In the genomic region with DNA sequence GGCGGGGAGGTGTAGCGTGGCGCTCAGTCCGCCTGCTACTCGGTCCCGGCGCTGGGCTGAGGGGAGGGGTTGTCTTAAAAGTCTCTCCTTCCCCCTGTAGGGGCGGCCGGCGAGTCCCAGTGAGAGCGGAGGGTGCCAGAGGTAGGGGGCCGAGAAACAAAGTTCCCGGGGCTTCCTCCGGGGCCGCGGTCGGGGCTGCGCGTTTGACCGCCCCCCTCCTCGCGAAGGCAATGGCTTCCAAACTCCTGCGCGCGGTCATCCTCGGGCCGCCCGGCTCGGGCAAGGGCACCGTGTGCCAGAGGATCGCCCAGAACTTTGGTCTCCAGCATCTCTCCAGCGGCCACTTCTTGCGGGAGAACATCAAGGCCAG, we compare ENCODE assay signal across 1 cellular context.
A peak's percentile ranks its signal among the peaks of the same experiment; 100 is the strongest.
TF ChIP-seq lines count a peak whose summit lies in the region.

Gene AK4 (plus strand): TSS at position 26 of the 370 bp plus-strand sequence. CDS start 205 bp downstream, at position 231.

TF ChIP-seq in HepG2, 621 proteins besides CTCF, POLR2A, EP300 and RAD21 (continued from another document):
- TF ChIP-seq, protein P1, sequence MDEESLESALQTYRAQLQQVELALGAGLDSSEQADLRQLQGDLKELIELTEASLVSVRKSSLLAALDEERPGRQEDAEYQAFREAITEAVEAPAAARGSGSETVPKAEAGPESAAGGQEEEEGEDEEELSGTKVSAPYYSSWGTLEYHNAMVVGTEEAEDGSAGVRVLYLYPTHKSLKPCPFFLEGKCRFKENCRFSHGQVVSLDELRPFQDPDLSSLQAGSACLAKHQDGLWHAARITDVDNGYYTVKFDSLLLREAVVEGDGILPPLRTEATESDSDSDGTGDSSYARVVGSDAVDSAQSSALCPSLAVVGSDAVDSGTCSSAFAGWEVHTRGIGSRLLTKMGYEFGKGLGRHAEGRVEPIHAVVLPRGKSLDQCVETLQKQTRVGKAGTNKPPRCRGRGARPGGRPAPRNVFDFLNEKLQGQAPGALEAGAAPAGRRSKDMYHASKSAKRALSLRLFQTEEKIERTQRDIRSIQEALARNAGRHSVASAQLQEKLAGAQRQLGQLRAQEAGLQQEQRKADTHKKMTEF (CRISPR knock-in tag; IDR thresholded peaks at IDR 0.05): peak; percentile 22; the same call in 1 of the 2 replicates
- TF ChIP-seq, protein P2, sequence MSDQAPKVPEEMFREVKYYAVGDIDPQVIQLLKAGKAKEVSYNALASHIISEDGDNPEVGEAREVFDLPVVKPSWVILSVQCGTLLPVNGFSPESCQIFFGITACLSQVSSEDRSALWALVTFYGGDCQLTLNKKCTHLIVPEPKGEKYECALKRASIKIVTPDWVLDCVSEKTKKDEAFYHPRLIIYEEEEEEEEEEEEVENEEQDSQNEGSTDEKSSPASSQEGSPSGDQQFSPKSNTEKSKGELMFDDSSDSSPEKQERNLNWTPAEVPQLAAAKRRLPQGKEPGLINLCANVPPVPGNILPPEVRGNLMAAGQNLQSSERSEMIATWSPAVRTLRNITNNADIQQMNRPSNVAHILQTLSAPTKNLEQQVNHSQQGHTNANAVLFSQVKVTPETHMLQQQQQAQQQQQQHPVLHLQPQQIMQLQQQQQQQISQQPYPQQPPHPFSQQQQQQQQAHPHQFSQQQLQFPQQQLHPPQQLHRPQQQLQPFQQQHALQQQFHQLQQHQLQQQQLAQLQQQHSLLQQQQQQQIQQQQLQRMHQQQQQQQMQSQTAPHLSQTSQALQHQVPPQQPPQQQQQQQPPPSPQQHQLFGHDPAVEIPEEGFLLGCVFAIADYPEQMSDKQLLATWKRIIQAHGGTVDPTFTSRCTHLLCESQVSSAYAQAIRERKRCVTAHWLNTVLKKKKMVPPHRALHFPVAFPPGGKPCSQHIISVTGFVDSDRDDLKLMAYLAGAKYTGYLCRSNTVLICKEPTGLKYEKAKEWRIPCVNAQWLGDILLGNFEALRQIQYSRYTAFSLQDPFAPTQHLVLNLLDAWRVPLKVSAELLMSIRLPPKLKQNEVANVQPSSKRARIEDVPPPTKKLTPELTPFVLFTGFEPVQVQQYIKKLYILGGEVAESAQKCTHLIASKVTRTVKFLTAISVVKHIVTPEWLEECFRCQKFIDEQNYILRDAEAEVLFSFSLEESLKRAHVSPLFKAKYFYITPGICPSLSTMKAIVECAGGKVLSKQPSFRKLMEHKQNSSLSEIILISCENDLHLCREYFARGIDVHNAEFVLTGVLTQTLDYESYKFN (CRISPR knock-in tag; conservative IDR thresholded peaks at IDR 0.05): 0 out of 2 replicates have a peak, but pooled peaks have one; percentile 2
- 0 out of 2 replicates have a peak, but pooled peaks have one; percentile 33 for TF ChIP-seq FOXC1 (CRISPR knock-in tag; IDR thresholded peaks at IDR 0.05; ENCODE audit: borderline replicate concordance)
- peak; percentile 67 for TF ChIP-seq AGO2 (optimal IDR thresholded peaks at IDR 0.05; ENCODE audit: low read depth, low read length)
- 0 out of 2 replicates have a peak, but pooled peaks have one; percentile 13 for TF ChIP-seq ZNF749 (CRISPR knock-in tag; IDR thresholded peaks at IDR 0.05; ENCODE audit: borderline replicate concordance)
- peak; percentile 49; the same call in 1 of the 2 replicates for TF ChIP-seq YEATS4 (CRISPR knock-in tag; IDR thresholded peaks at IDR 0.05; ENCODE audit: borderline replicate concordance)
- TF ChIP-seq, protein P3, sequence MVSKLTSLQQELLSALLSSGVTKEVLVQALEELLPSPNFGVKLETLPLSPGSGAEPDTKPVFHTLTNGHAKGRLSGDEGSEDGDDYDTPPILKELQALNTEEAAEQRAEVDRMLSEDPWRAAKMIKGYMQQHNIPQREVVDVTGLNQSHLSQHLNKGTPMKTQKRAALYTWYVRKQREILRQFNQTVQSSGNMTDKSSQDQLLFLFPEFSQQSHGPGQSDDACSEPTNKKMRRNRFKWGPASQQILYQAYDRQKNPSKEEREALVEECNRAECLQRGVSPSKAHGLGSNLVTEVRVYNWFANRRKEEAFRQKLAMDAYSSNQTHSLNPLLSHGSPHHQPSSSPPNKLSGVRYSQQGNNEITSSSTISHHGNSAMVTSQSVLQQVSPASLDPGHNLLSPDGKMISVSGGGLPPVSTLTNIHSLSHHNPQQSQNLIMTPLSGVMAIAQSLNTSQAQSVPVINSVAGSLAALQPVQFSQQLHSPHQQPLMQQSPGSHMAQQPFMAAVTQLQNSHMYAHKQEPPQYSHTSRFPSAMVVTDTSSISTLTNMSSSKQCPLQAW (CRISPR knock-in tag; IDR thresholded peaks at IDR 0.05): 0 out of 2 replicates have a peak, but pooled peaks have one; percentile 22
- peak; percentile 64 for TF ChIP-seq PHF8 (CRISPR knock-in tag; IDR thresholded peaks at IDR 0.05)
- peak; percentile 54; the same call in 1 of the 2 replicates for TF ChIP-seq ARNTL (CRISPR knock-in tag; IDR thresholded peaks at IDR 0.05)
- peak; percentile 48; the same call in 1 of the 2 replicates for TF ChIP-seq DMAP1 (CRISPR knock-in tag; IDR thresholded peaks at IDR 0.05)
- peak; percentile 11; the same call in 1 of the 2 replicates for TF ChIP-seq PHF20 (CRISPR knock-in tag; IDR thresholded peaks at IDR 0.05)
- TF ChIP-seq, protein P4, sequence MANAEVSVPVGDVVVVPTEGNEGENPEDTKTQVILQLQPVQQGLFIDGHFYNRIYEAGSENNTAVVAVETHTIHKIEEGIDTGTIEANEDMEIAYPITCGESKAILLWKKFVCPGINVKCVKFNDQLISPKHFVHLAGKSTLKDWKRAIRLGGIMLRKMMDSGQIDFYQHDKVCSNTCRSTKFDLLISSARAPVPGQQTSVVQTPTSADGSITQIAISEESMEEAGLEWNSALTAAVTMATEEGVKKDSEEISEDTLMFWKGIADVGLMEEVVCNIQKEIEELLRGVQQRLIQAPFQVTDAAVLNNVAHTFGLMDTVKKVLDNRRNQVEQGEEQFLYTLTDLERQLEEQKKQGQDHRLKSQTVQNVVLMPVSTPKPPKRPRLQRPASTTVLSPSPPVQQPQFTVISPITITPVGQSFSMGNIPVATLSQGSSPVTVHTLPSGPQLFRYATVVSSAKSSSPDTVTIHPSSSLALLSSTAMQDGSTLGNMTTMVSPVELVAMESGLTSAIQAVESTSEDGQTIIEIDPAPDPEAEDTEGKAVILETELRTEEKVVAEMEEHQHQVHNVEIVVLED (CRISPR knock-in tag; IDR thresholded peaks at IDR 0.05; ENCODE audit: borderline replicate concordance): 0 out of 2 replicates have a peak, but pooled peaks have one; percentile 7
- TF ChIP-seq HNRNPL (IDR thresholded peaks at IDR 0.05; ENCODE audit: low read depth, low read length): 0 out of 2 replicates have a peak, but pooled peaks have one; percentile 36
- TF ChIP-seq MEIS1 (CRISPR knock-in tag; IDR thresholded peaks at IDR 0.05; ENCODE audit: borderline replicate concordance): 0 out of 2 replicates have a peak, but pooled peaks have one; percentile 22
- peak; percentile 60; the same call in 1 of the 2 replicates for TF ChIP-seq NCOA1 (CRISPR knock-in tag; IDR thresholded peaks at IDR 0.05)
- peak; percentile 71 for TF ChIP-seq ZNF883 (CRISPR knock-in tag; IDR thresholded peaks at IDR 0.05; ENCODE audit: not compliant biosample characterization)
- 0 out of 2 replicates have a peak, but pooled peaks have one; percentile 1 for TF ChIP-seq ISL2 (CRISPR knock-in tag; IDR thresholded peaks at IDR 0.05)
TF ChIP-seq in HepG2: peak in this region for 22; not testable (repeated sequence) for 599.
